In the genomic region with DNA sequence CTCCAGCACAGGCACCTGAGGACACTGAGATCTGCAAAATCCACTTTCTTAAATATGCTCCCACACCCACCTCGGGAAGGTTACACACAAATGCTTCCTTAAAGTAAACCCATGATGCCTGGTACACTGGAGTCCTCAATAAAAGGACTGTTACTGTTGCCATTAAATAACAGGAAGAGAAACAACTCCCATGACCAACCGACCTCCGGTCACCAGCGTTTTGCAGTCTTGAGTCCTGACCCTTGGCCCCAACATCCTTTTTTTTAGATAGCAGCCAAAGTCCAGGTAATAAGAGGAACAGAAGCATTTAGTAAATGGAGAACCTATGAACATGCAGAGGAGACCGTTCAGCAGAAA, we compare ENCODE assay signal across 12 cellular contexts. TPM values are rescaled to one million over a fixed set of nuclear protein-coding genes. Genes with fewer than 3 reads are reported as not detected.
DNase-seq lines count a peak whose midpoint lies in the region; FAIRE-seq and TF ChIP-seq lines count a peak whose summit lies in the region.
"Had no signal": no experiment of that assay in that cellular context is flagged by ENCODE, and none has a peak within 500 bp of the region (broad histone marks: within the 10 kb centered on the region; RNA-seq: fewer than 3 reads in every experiment).

No MANE protein-coding gene starts in this region.

- peaks cover 3% of the 10 kb centered on the region for H3K36me3 Mint-ChIP-seq in endothelial cell (ENCODE audit: low read depth, unreplicated experiment)

- peaks cover 0 to 61% (median 33%) of the 10 kb centered on the region in 4 donors for H3K4me1 ChIP-seq in sigmoid colon

- no peak for TF ChIP-seq CTCF in endothelial cell (IDR thresholded peaks at IDR 0.05; ENCODE audit: unreplicated experiment)
- no peak for TF ChIP-seq CTCF in sigmoid colon (IDR thresholded peaks at IDR 0.05)
- no peak for TF ChIP-seq CTCF in lower leg skin (IDR thresholded peaks at IDR 0.05)

- H3K27me3 Mint-ChIP-seq in endothelial cell (ENCODE audit: unreplicated experiment) = peaks cover 1% of the 10 kb centered on the region
- H3K27me3 Mint-ChIP-seq: activated T-helper 17 cell treated with anti-CD3 and anti-CD28 coated beads, Interleukin-2, amount 50 U/mL, for 72 hours had no signal

- DNase-seq in GM12891 (ENCODE audit: insufficient read length, low spot score) (no peak), SKM-1 (lab: John Stamatoyannopoulos, UW; ENCODE audit: unreplicated experiment) (peak; percentile 30), endothelial cell (ENCODE audit: low spot score) (no peak), sigmoid colon (no peak), lower leg skin (ENCODE audit: low spot score in 2 of 2) (no peak), NCI-H345 (lab: John Stamatoyannopoulos, UW) (no peak), activated gamma-delta T cell treated with Interleukin-2 at 50 U/mL for 16 hours (no peak), erythroblast (lab: John Stamatoyannopoulos, UW) (no peak)
- DNase-seq: NCI-H187 treated with DMSO at 0.1 percent for 48 hours had no signal

- no peaks in the 10 kb centered on the region for H3K9me3 Mint-ChIP-seq in endothelial cell (ENCODE audit: unreplicated experiment)
- H3K9me3 Mint-ChIP-seq: activated T-helper 17 cell treated with anti-CD3 and anti-CD28 coated beads, Interleukin-2, amount 50 U/mL, for 72 hours had no signal

- H3K36me3 ChIP-seq in sigmoid colon = no peaks in the 10 kb centered on the region

- peak; percentile 76 for FAIRE-seq in GM12891 (lab: Jason Lieb, UNC)
- FAIRE-seq: HTR-8/SVneo, TTC549 had no signal

- peak overlapping the region; percentile 66 for H3K27ac Mint-ChIP-seq in endothelial cell (ENCODE audit: unreplicated experiment)
- H3K27ac Mint-ChIP-seq: activated T-helper 17 cell treated with anti-CD3 and anti-CD28 coated beads, Interleukin-2, amount 50 U/mL, for 72 hours had no signal

- H3K27ac ChIP-seq in sigmoid colon = peak overlapping the region; percentile 58 to 68 (median 58)

- H3K4me3 Mint-ChIP-seq in endothelial cell (ENCODE audit: unreplicated experiment) = peak overlapping the region; percentile 53
- H3K4me3 Mint-ChIP-seq: activated T-helper 17 cell treated with anti-CD3 and anti-CD28 coated beads, Interleukin-2, amount 50 U/mL, for 72 hours had no signal

- TF ChIP-seq POLR2A in GM12891 (IDR thresholded peaks at IDR 0.05; ENCODE audit: low read depth, low read length) (no peak), sigmoid colon (IDR thresholded peaks at IDR 0.05) (no peak), lower leg skin (IDR thresholded peaks at IDR 0.05) (no peak), erythroblast (IDR thresholded peaks at IDR 0.05; ENCODE audit: low read length) (no peak)

- intact Hi-C loops in sigmoid colon (cut with DNase I) (no loop called here), lower leg skin (cut with DNase I; ENCODE audit: low total_unique reads) (no loop called here)

- 13 to 41% methylated on average over 5 of the region's 5 CpGs for WGBS in sigmoid colon, 2 donors
- WGBS in lower leg skin, 2 donors = 75% methylated on average over 5 of the region's 5 CpGs

- no peaks in the 10 kb centered on the region for H3K9me3 ChIP-seq in sigmoid colon

- H3K4me1 Mint-ChIP-seq in endothelial cell (ENCODE audit: unreplicated experiment) = peaks cover 26% of the 10 kb centered on the region

- no peaks in the 10 kb centered on the region for H3K27me3 ChIP-seq in sigmoid colon

- TF ChIP-seq EP300 in sigmoid colon (IDR thresholded peaks at IDR 0.05) = no peak

- H3K4me3 ChIP-seq in sigmoid colon (no peak overlapping the region), lower leg skin (ENCODE audit: low read depth, poor library complexity, severe bottlenecking) (no peak overlapping the region)

TF ChIP-seq in GM12891, 5 proteins besides CTCF, POLR2A, EP300 and RAD21:
- TF ChIP-seq SPI1 (IDR thresholded peaks at IDR 0.05; ENCODE audit: low read depth, low read length) = peak; percentile 42
- no peak for TF ChIP-seq POU2F2 (IDR thresholded peaks at IDR 0.05; ENCODE audit: low read depth, low read length)
- TF ChIP-seq TAF1 (IDR thresholded peaks at IDR 0.05; ENCODE audit: low read depth, low read length) = no peak

RNA-seq across cellular contexts. Expression of a gene that starts 42.4 kb away (rescaled TPM):
- 22.4 TPM for polyA plus RNA-seq in GM12891 (2012; ENCODE audit: low read depth, missing spikeins)
- total RNA-seq in endothelial cell (ENCODE audit: unreplicated experiment) = 39.2 TPM
- 10 to 100 TPM; 39.8 to 68.8 (median 54.3) TPM for total RNA-seq in sigmoid colon
- polyA plus RNA-seq in sigmoid colon = 10 to 100 TPM; 55.3 to 75.4 (median 71.2) TPM
- total RNA-seq in lower leg skin = 10 to 100 TPM; 37.5 to 47.5 (median 41.4) TPM
